13 cellular contexts compared by ENCODE assay signal in genomic region chr13:111161601-111162600, GRCh38. TPM values are rescaled to one million over a fixed set of nuclear protein-coding genes. Genes with fewer than 3 reads are reported as not detected.
DNase-seq lines count a peak whose midpoint lies in the region; ATAC-seq and TF ChIP-seq lines count a peak whose summit lies in the region.
"Had no signal": no experiment of that assay in that cellular context is flagged by ENCODE, and none has a peak within 500 bp of the region (broad histone marks: within the 10 kb centered on the region; RNA-seq: fewer than 3 reads in every experiment).

No MANE protein-coding gene starts in this region.

- H3K4me1 Mint-ChIP-seq in osteocyte (ENCODE audit: unreplicated experiment): peaks cover 11% of the 10 kb centered on the region

- peaks cover 33% of the 10 kb centered on the region for H3K36me3 Mint-ChIP-seq in osteocyte (ENCODE audit: unreplicated experiment)

- DNase-seq in osteocyte (ENCODE audit: extremely low spot score, unreplicated experiment) (no peak), NCI-H82 (lab: John Stamatoyannopoulos, UW) (no peak), GM19238 (ENCODE audit: insufficient read length, low spot score) (no peak), hypothalamus (lab: John Stamatoyannopoulos, UW) (no peak)
- no peak for DNase-seq in activated CD4-positive, CD25-positive, alpha-beta regulatory T cell (lab: John Stamatoyannopoulos, UW)
- DNase-seq: CD8-positive, alpha-beta memory T cell; NCI-H69; pancreas; stimulated activated CD4-positive, alpha-beta T cell treated with anti-CD3 and anti-CD28 coated beads, Interleukin-2, amount 100 ng/mL, for 48 hours had no signal

- H3K27me3 Mint-ChIP-seq in osteocyte (ENCODE audit: unreplicated experiment): no peaks in the 10 kb centered on the region
- H3K27me3 Mint-ChIP-seq: CD8-positive, alpha-beta memory T cell had no signal

- TF ChIP-seq CTCF in osteocyte (IDR thresholded peaks at IDR 0.05): no peak

- H3K9me3 Mint-ChIP-seq in osteocyte (ENCODE audit: unreplicated experiment): no peaks in the 10 kb centered on the region
- H3K9me3 Mint-ChIP-seq: CD8-positive, alpha-beta memory T cell had no signal

- ATAC-seq in GM18909 (IDR thresholded peaks at IDR 0.05; ENCODE audit: poor library complexity, unreplicated experiment) (peak; percentile 50), GM21825 (IDR thresholded peaks at IDR 0.05; ENCODE audit: unreplicated experiment) (peak; percentile 52), HG03469 (IDR thresholded peaks at IDR 0.05; ENCODE audit: unreplicated experiment) (peak; percentile 39)
- ATAC-seq: gastroesophageal sphincter, pancreas had no signal

- peak overlapping the region; percentile 27 for H3K27ac Mint-ChIP-seq in osteocyte (ENCODE audit: unreplicated experiment)

- no peak overlapping the region for H3K4me3 Mint-ChIP-seq in osteocyte (ENCODE audit: unreplicated experiment)
- H3K4me3 Mint-ChIP-seq: CD8-positive, alpha-beta memory T cell had no signal

RNA-seq across cellular contexts. Expression of gene ARHGEF7, which starts 46.8 kb away (rescaled TPM):
- total RNA-seq in osteocyte: 119 and 125 TPM in 2 replicates
